ENCODE assay signal across 8 cellular contexts in genomic region chr21:36917487-36918158, GRCh38. TPM values are rescaled to one million over a fixed set of nuclear protein-coding genes. Genes with fewer than 3 reads are reported as not detected.
DNase-seq lines count a peak whose midpoint lies in the region; ATAC-seq and TF ChIP-seq lines count a peak whose summit lies in the region.

No MANE protein-coding gene starts in this region.

- DNase-seq in EL = peak; percentile 43
- DNase-seq in NCI-H460 (ENCODE audit: extremely low read depth, low read depth) = peak; percentile 51
- no peak for DNase-seq in epithelial cell of proximal tubule (ENCODE audit: low read depth)
- DNase-seq in myocyte (ENCODE audit: low read depth) = peak; percentile 53
- DNase-seq in NK-92 (lab: John Stamatoyannopoulos, UW; ENCODE audit: unreplicated experiment) = no peak

- no peak overlapping the region for H3K4me3 ChIP-seq in epithelial cell of proximal tubule (ENCODE audit: low read depth, low read length)

- TF ChIP-seq CTCF in epithelial cell of proximal tubule (conservative IDR thresholded peaks at IDR 0.05; ENCODE audit: low read depth, low read length) = peak; percentile 74

- ATAC-seq in HG03175 (IDR thresholded peaks at IDR 0.05; ENCODE audit: unreplicated experiment) (no peak), GM18909 (IDR thresholded peaks at IDR 0.05; ENCODE audit: poor library complexity, unreplicated experiment) (no peak), HG02970 (IDR thresholded peaks at IDR 0.05; ENCODE audit: low FRiP score, unreplicated experiment) (no peak)

RNA-seq across cellular contexts. Expression of gene HLCS, which starts 48.8 kb away (rescaled TPM):
- total RNA-seq in NCI-H460 (2014; rRNA removed; shearing (Covaris generic)) = 25.8 and 29.2 TPM in 2 replicates
- polyA plus RNA-seq in NCI-H460 (2014; cell fraction: nucleus; rRNA removed) = 11.2 and 14.1 TPM in 2 replicates
- 18.7 and 21.0 TPM in 2 replicates for total RNA-seq in epithelial cell of proximal tubule
- 26.0 and 32.5 TPM in 2 replicates for total RNA-seq in myocyte
- 24.7 TPM for polyA plus RNA-seq in myocyte (2012)

Comparison
In these comparisons a context has a peak if more than half of its experiments do, and no peak if none do; other contexts are left out.
1. DNase-seq: peak in EL (single experiment), NCI-H460 (single experiment) and myocyte (single experiment); none in epithelial cell of proximal tubule (single experiment) and NK-92 (single experiment).